In genomic region chr22:31753634-31754471, GRCh38 we compare ENCODE assay signal across 8 cellular contexts. TPM values are rescaled to one million over a fixed set of nuclear protein-coding genes. Genes with fewer than 3 reads are reported as not detected.
A peak's percentile ranks its signal among the peaks of the same experiment; 100 is the strongest.
DNase-seq lines count a peak whose midpoint lies in the region; ATAC-seq, FAIRE-seq and TF ChIP-seq lines count a peak whose summit lies in the region.

DEPDC5 (plus strand) TSS chr22:31754019; CDS start chr22:31754922, 903 bp downstream.

- peaks cover 0 to 6% of the 10 kb centered on the region in 2 experiments; a peak in 1 of 5 replicates for H3K27me3 ChIP-seq in HepG2 (ENCODE audit: control insufficient read depth in 1 of 2, insufficient read depth in 2 of 2, low read length in 2 of 2)

- TF ChIP-seq RAD21 in HepG2 (CRISPR knock-in tag; IDR thresholded peaks at IDR 0.05) = peak; percentile 34; the same call in 1 of the 2 replicates

- CTCF ChIA-PET in HepG2 (lab: Yijun Ruan, JAX; ENCODE audit: low intra/inter-chr PET ratio, low total read pairs) = no interaction called here

- DNase-seq in NCI-H82 (lab: John Stamatoyannopoulos, UW) (peak; percentile 94), dermis blood vessel endothelial cell (peak; percentile 95), HepG2 (ENCODE audit: low spot score) (peak; percentile 91)
- peak; percentile 95 to 97 for DNase-seq in activated CD4-positive, alpha-beta T cell treated with anti-CD3 and anti-CD28 coated beads, Interleukin-2, amount 50 U/mL, for 48 hours
- DNase-seq in stimulated activated CD4-positive, alpha-beta T cell treated with anti-CD3 and anti-CD28 coated beads, Interleukin-4, amount 100 ng/mL, for 1 hour = peak; percentile 96

- H3K36me3 ChIP-seq in HepG2 (replicated peaks in 1 of 2; ENCODE audit: control insufficient read depth in 1 of 2, insufficient read depth in 2 of 2, low read length in 2 of 2) = 0 out of 5 replicates have a peak, but pooled peaks cover 0 to 2% of the 10 kb centered on the region in 2 experiments

- H3K4me3 ChIP-seq in HepG2 (replicated peaks in 1 of 3; ENCODE audit: insufficient read depth in 1 of 3, low read depth in 2 of 3, low read length in 3 of 3) = peak within 1 kb of the TSS; percentile 76 to 94 (median 93)

- 0% methylated on average over 15 of the region's 64 CpGs for WGBS in HepG2 (ENCODE audit: low lambda C conversion rate)

- in situ Hi-C loops in HepG2 (cut with HindIII; ENCODE audit: extremely low pct_ligation_motif_present, low pct_unique_long_range_greater_than_20kb) = loop anchor here (10.0 kb wide), 1 partner anchor 191 kb away; the partner anchor contains the start of gene YWHAH

- H2AFZ ChIP-seq in HepG2 (ENCODE audit: low read length) = peak within 1 kb of the TSS; percentile 62

- TF ChIP-seq CTCF in C4-2B (conservative IDR thresholded peaks at IDR 0.05) = no peak
- TF ChIP-seq CTCF in HepG2 (CRISPR knock-in tag; IDR thresholded peaks at IDR 0.05) = peak; percentile 5; the same call in 1 of the 2 replicates

- TF ChIP-seq EP300 in HepG2 (IDR thresholded peaks at IDR 0.05; ENCODE audit: low read depth in 2 of 2, low read length in 2 of 2) (no peak), HepG2 (CRISPR knock-in tag; IDR thresholded peaks at IDR 0.05; ENCODE audit: borderline replicate concordance) (no peak)

- BruUV-seq in HepG2 (replicated peaks; lab: Mats Ljungman, UMichigan) = TSS peak; percentile 57

- FAIRE-seq in HepG2 (lab: Jason Lieb, UNC) = peak; percentile 73

- H3K4me1 ChIP-seq in HepG2 (ENCODE audit: insufficient read depth, low read length) = peaks cover 33% of the 10 kb centered on the region

- peak within 1 kb of the TSS; percentile 89 for H3K9ac ChIP-seq in HepG2 (ENCODE audit: insufficient read depth, low read depth, low read length)

- intact Hi-C loops in HepG2 (cut with micrococcal nuclease; ENCODE audit: unreplicated experiment) = loop anchor here (1.0 to 5.0 kb wide), 3 partner anchors 61 to 198 kb away; partner anchors contain the start of gene PISD

- no peaks in the 10 kb centered on the region for H3K9me3 ChIP-seq in HepG2 (ENCODE audit: low read length)

- POLR2A ChIA-PET in HepG2 (lab: Yijun Ruan, JAX) = interaction anchor here (0.6 to 3.9 kb wide), 14 partner anchors 10 to 348 kb away, joined by 3 to 26 read pairs (median 4); partner anchors contain the start of gene PISD

- peaks cover 12% of the 10 kb centered on the region for H3K79me2 ChIP-seq in HepG2 (ENCODE audit: insufficient read depth, low read length)

- ATAC-seq in GM19395 (IDR thresholded peaks at IDR 0.05; ENCODE audit: unreplicated experiment) (peak; percentile 63), HG03565 (IDR thresholded peaks at IDR 0.05; ENCODE audit: unreplicated experiment) (peak; percentile 51), HepG2 (peak; percentile 78)

- peak within 1 kb of the TSS; percentile 89 for H3K27ac ChIP-seq in C4-2B
- peak within 1 kb of the TSS; percentile 97 for H3K27ac ChIP-seq in HepG2 (ENCODE audit: extremely low read length, insufficient read depth, low read length)

- H3K4me2 ChIP-seq in HepG2 (ENCODE audit: low read depth, low read length) = peak within 1 kb of the TSS; percentile 93

- peak; percentile 87 to 89 for TF ChIP-seq POLR2A in HepG2 (IDR thresholded peaks at IDR 0.05; ENCODE audit: insufficient read depth in 1 of 2, low read depth in 2 of 2, low read length in 2 of 2)

- H4K20me1 ChIP-seq in HepG2 (ENCODE audit: insufficient read depth, low read length) = no peaks in the 10 kb centered on the region

TF ChIP-seq in HepG2, 621 proteins besides CTCF, POLR2A, EP300 and RAD21 (continues in another document):
- TF ChIP-seq NR2C2 (CRISPR knock-in tag; IDR thresholded peaks at IDR 0.05; ENCODE audit: borderline replicate concordance) (peak; percentile 94), ZNF773 (CRISPR knock-in tag; IDR thresholded peaks at IDR 0.05; ENCODE audit: borderline replicate concordance) (no peak), SSRP1 (CRISPR knock-in tag; IDR thresholded peaks at IDR 0.05) (0 out of 2 replicates have a peak, but pooled peaks have one; percentile 29), FOXC1 (CRISPR knock-in tag; IDR thresholded peaks at IDR 0.05; ENCODE audit: borderline replicate concordance) (peak; percentile 86), ZNF136 (CRISPR knock-in tag; IDR thresholded peaks at IDR 0.05; ENCODE audit: low read depth) (no peak), EED (CRISPR knock-in tag; IDR thresholded peaks at IDR 0.05) (no peak), MIER3 (CRISPR knock-in tag; IDR thresholded peaks at IDR 0.05; ENCODE audit: borderline replicate concordance) (peak; percentile 30; the same call in 1 of the 2 replicates), ZNF512 (CRISPR knock-in tag; IDR thresholded peaks at IDR 0.05) (no peak), ZNF282 (IDR thresholded peaks at IDR 0.05; ENCODE audit: partially characterized antibody) (no peak), ZNF230 (CRISPR knock-in tag; IDR thresholded peaks at IDR 0.05) (no peak), XRCC5 (optimal IDR thresholded peaks at IDR 0.05; ENCODE audit: low read length) (no peak), NAIF1 (CRISPR knock-in tag; IDR thresholded peaks at IDR 0.05; ENCODE audit: borderline replicate concordance) (peak; percentile 66; the same call in 1 of the 2 replicates), KDM2A (CRISPR knock-in tag; IDR thresholded peaks at IDR 0.05; ENCODE audit: borderline replicate concordance, low read depth) (peak; percentile 65; the same call in 1 of the 2 replicates), ZNF333 (CRISPR knock-in tag; IDR thresholded peaks at IDR 0.05; ENCODE audit: borderline replicate concordance) (no peak), ZMYM2 (CRISPR knock-in tag; IDR thresholded peaks at IDR 0.05) (no peak; the same call in 1 of the 2 replicates), ZNF180 (CRISPR knock-in tag; IDR thresholded peaks at IDR 0.05; ENCODE audit: borderline replicate concordance, low read depth) (no peak)
- TF ChIP-seq, protein P1, sequence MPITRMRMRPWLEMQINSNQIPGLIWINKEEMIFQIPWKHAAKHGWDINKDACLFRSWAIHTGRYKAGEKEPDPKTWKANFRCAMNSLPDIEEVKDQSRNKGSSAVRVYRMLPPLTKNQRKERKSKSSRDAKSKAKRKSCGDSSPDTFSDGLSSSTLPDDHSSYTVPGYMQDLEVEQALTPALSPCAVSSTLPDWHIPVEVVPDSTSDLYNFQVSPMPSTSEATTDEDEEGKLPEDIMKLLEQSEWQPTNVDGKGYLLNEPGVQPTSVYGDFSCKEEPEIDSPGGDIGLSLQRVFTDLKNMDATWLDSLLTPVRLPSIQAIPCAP (CRISPR knock-in tag; IDR thresholded peaks at IDR 0.05; ENCODE audit: low read depth) = no peak
- TF ChIP-seq, protein P2, sequence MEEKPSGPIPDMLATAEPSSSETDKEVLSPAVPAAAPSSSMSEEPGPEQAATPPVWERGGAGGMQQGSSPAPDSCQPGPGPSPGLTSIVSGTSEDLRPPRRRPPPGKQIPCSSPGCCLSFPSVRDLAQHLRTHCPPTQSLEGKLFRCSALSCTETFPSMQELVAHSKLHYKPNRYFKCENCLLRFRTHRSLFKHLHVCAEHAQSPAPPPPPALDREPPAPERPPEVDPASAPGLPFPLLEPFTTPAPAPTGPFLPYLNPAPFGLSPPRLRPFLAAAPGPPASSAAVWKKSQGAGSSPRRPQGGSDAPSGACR (CRISPR knock-in tag; IDR thresholded peaks at IDR 0.05) = no peak
- TF ChIP-seq, protein P3, sequence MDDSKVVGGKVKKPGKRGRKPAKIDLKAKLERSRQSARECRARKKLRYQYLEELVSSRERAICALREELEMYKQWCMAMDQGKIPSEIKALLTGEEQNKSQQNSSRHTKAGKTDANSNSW (CRISPR knock-in tag; IDR thresholded peaks at IDR 0.05; ENCODE audit: borderline replicate concordance) = no peak

RNA-seq across cellular contexts. Expression of gene DEPDC5, which starts in this region (rescaled TPM):
- 12.4 and 15.9 TPM in 2 replicates for total RNA-seq in dermis blood vessel endothelial cell
- 8.7 and 12.4 TPM in 2 replicates for total RNA-seq in HepG2 (2016; rRNA removed; fragmentation: Illumina TruSeq; extraction: Trizol)
- 6.0 and 7.2 TPM in 2 replicates for total RNA-seq in HepG2 (2016; cell fraction: cytosol; rRNA removed; fragmentation: Illumina TruSeq; extraction: Trizol; ENCODE audit: low read depth)
- total RNA-seq in HepG2 (2016; cell fraction: insoluble cytoplasmic fraction; rRNA removed; fragmentation: Illumina TruSeq; extraction: Trizol) = 7.8 and 10.7 TPM in 2 replicates
- total RNA-seq in HepG2 (2016; cell fraction: membrane; rRNA removed; fragmentation: Illumina TruSeq; extraction: Trizol) = 6.7 and 6.8 TPM in 2 replicates
- total RNA-seq in HepG2 (2016; cell fraction: nucleus; rRNA removed; fragmentation: Illumina TruSeq; extraction: Trizol) = 19.6 and 19.8 TPM in 2 replicates
- 9.8 and 10.7 TPM in 2 replicates for polyA plus RNA-seq in HepG2 (2011; rRNA removed)
- polyA plus RNA-seq in HepG2 (2011; cell fraction: cytosol; rRNA removed) = 5.6 and 6.5 TPM in 2 replicates
- polyA plus RNA-seq in HepG2 (2011; cell fraction: nucleus; rRNA removed) = 23.0 and 23.2 TPM in 2 replicates
- 7.5 and 9.1 TPM in 2 replicates for polyA plus RNA-seq in HepG2 (2012)
- polyA plus RNA-seq in HepG2 (2016; cell fraction: cytosol; fragmentation: Illumina TruSeq; extraction: Trizol; ENCODE audit: low read depth) = 2.1 and 4.0 TPM in 2 replicates
- polyA plus RNA-seq in HepG2 (2016; cell fraction: insoluble cytoplasmic fraction; fragmentation: Illumina TruSeq; extraction: Trizol; ENCODE audit: low read depth) = 7.4 and 9.1 TPM in 2 replicates
- 3.4 and 4.2 TPM in 2 replicates for polyA plus RNA-seq in HepG2 (2016; cell fraction: membrane; fragmentation: Illumina TruSeq; extraction: Trizol; ENCODE audit: low read depth)
- polyA plus RNA-seq in HepG2 (2016; cell fraction: nucleus; fragmentation: Illumina TruSeq; extraction: Trizol; ENCODE audit: insufficient read depth, low read depth) = 19.0 and 28.3 TPM in 2 replicates
- polyA minus RNA-seq in HepG2 (2011; rRNA and poly(A)+ RNA removed; ENCODE audit: low replicate concordance) = 22.4 and 32.6 TPM in 2 replicates
- 5.2 and 8.8 TPM in 2 replicates for polyA minus RNA-seq in HepG2 (2011; cell fraction: cytosol; rRNA and poly(A)+ RNA removed)
- polyA minus RNA-seq in HepG2 (2011; cell fraction: nucleus; rRNA and poly(A)+ RNA removed) = 37.6 and 39.9 TPM in 2 replicates

Comparison
In these comparisons a context has a peak if more than half of its experiments do, and no peak if none do; other contexts are left out.
1. Peak in every context shown above with its lines: DNase-seq, ATAC-seq, H3K4me3 ChIP-seq and H3K27ac ChIP-seq.